ENCODE assay signal across 1 cellular context in genomic region chr19:48966541-48967345, GRCh38.
TF ChIP-seq lines count a peak whose summit lies in the region.

No MANE protein-coding gene starts in this region.

TF ChIP-seq in HepG2, 621 proteins besides CTCF, POLR2A, EP300 and RAD21 (continued from another document and continues in another):
- TF ChIP-seq ZNF281 (CRISPR knock-in tag; IDR thresholded peaks at IDR 0.05; ENCODE audit: borderline replicate concordance), result no peak
- no peak for TF ChIP-seq CHD2 (IDR thresholded peaks at IDR 0.05; ENCODE audit: low read depth, low read length)
- no peak for TF ChIP-seq ZBTB42 (CRISPR knock-in tag; IDR thresholded peaks at IDR 0.05)
- no peak for TF ChIP-seq ZUFSP (CRISPR knock-in tag; IDR thresholded peaks at IDR 0.05; ENCODE audit: borderline replicate concordance)
- no peak for TF ChIP-seq AGO1 (IDR thresholded peaks at IDR 0.05; ENCODE audit: low read depth, low read length, poor library complexity, severe bottlenecking)
- TF ChIP-seq HOXA3 (CRISPR knock-in tag; IDR thresholded peaks at IDR 0.05), result 0 out of 2 replicates have a peak, but pooled peaks have one; percentile 7
- TF ChIP-seq ISL2 (CRISPR knock-in tag; IDR thresholded peaks at IDR 0.05), result 0 out of 2 replicates have a peak, but pooled peaks have one; percentile 29
- TF ChIP-seq BRCA1 (CRISPR knock-in tag; IDR thresholded peaks at IDR 0.05), result no peak
- TF ChIP-seq ZBTB43 (CRISPR knock-in tag; conservative IDR thresholded peaks at IDR 0.05), result 0 out of 2 replicates have a peak, but pooled peaks have one; percentile 21
- TF ChIP-seq ATF7-NPFF (CRISPR knock-in tag; IDR thresholded peaks at IDR 0.05; ENCODE audit: low read depth), result 0 out of 2 replicates have a peak, but pooled peaks have one; percentile 11
- no peak for TF ChIP-seq ZNF468 (CRISPR knock-in tag; IDR thresholded peaks at IDR 0.05)
- peak; percentile 31; the same call in 1 of the 2 replicates for TF ChIP-seq AKNA (CRISPR knock-in tag; IDR thresholded peaks at IDR 0.05; ENCODE audit: borderline replicate concordance)
- no peak for TF ChIP-seq MYPOP (CRISPR knock-in tag; IDR thresholded peaks at IDR 0.05)
- no peak for TF ChIP-seq NR2C2 (CRISPR knock-in tag; IDR thresholded peaks at IDR 0.05; ENCODE audit: borderline replicate concordance)
- no peak for TF ChIP-seq TBX3 (IDR thresholded peaks at IDR 0.05; ENCODE audit: borderline replicate concordance)
- no peak for TF ChIP-seq MTA1 (CRISPR knock-in tag; IDR thresholded peaks at IDR 0.05; ENCODE audit: borderline replicate concordance)
- TF ChIP-seq ZNF557 (CRISPR knock-in tag; IDR thresholded peaks at IDR 0.05), result peak; percentile 57; the same call in 1 of the 2 replicates
- peak; percentile 37; the same call in 1 of the 2 replicates for TF ChIP-seq E2F1 (CRISPR knock-in tag; IDR thresholded peaks at IDR 0.05)
- TF ChIP-seq ZNF580 (CRISPR knock-in tag; IDR thresholded peaks at IDR 0.05; ENCODE audit: borderline replicate concordance, low read depth), result no peak
- 0 out of 2 replicates have a peak, but pooled peaks have one; percentile 47 for TF ChIP-seq PBX3 (CRISPR knock-in tag; IDR thresholded peaks at IDR 0.05; ENCODE audit: borderline replicate concordance)
- TF ChIP-seq NPAS2 (CRISPR knock-in tag; IDR thresholded peaks at IDR 0.05; ENCODE audit: borderline replicate concordance), result no peak
- no peak for TF ChIP-seq PRDM15 (CRISPR knock-in tag; IDR thresholded peaks at IDR 0.05)
- no peak for TF ChIP-seq ZFP1 (CRISPR knock-in tag; IDR thresholded peaks at IDR 0.05)
